1 cellular context compared by ENCODE assay signal in the genomic region with DNA sequence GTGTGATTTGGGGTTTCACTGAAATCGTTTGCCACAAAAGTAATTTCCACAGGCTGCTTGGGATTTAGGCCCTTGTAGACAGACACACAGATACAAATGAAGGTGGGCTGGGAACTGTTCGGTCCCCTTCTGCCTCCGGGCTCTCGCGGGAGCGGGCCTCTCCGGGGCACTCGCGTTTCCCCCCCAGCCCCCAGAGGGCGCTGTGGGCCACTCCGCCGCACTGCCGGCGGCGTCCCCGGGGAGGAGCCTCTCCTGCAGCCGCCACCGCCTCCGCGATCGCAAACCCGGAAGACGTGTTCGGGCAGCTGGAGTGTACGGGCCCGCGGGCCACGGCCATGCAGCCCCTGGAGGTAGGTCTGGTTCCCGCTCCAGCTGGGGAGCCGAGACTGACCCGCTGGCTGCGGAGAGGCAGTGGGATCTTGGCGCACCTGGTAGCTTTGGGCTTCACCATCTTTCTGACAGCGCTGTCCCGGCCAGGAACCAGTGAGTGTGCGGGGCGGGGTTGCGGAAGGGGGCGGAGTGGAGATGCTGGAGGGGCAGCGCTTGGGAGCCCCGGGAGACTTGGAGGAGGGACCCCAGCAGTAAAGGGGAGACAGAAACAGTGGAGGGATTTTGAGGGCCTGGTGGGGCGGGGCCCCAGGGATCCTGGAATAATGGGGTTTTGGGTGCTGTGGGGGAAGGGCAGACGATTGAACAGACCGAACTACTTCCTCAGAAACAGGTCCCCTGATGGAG.
TF ChIP-seq lines count a peak whose summit lies in the region.

A gene with protein sequence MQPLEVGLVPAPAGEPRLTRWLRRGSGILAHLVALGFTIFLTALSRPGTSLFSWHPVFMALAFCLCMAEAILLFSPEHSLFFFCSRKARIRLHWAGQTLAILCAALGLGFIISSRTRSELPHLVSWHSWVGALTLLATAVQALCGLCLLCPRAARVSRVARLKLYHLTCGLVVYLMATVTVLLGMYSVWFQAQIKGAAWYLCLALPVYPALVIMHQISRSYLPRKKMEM (plus strand): TSS at position 290 of the 735 bp plus-strand sequence. CDS start 46 bp downstream, at position 336.

TF ChIP-seq in HCT116, 20 proteins besides CTCF, POLR2A, EP300 and RAD21 (continued from another document):
- TF ChIP-seq EZH2phosphoT487 (IDR thresholded peaks at IDR 0.05; ENCODE audit: borderline replicate concordance) (no peak), EGR1 (IDR thresholded peaks at IDR 0.05; ENCODE audit: low read depth) (peak; percentile 98), ZNF274 (IDR thresholded peaks at IDR 0.05; ENCODE audit: low read depth, low read length) (no peak)
TF ChIP-seq in HCT116: peak in this region for 10.
